In the genomic region with DNA sequence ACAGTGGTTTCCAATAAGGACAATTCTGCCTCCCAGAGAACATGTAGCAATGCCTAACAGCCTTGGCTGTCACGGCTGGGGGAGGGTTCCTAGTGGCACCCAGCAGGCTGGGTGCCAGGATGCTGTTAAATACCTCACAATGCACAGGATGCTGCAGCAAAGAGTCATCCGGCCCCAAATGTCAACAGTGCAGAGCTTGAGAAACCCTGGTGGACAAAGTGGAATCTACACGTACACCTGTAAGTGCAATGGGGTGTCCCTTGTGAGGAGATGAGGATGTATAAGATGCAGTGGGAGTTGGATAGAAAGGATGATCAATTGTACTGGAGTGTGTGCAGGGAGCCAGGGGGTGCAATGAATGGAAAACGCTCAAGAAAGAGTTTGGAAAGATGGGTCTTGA, we compare ENCODE assay signal across 16 cellular contexts.
DNase-seq lines count a peak whose midpoint lies in the region; ATAC-seq and TF ChIP-seq lines count a peak whose summit lies in the region.
"Had no signal": no experiment of that assay in that cellular context is flagged by ENCODE, and none has a peak within 500 bp of the region (broad histone marks: within the 10 kb centered on the region; RNA-seq: fewer than 3 reads in every experiment).

No MANE protein-coding gene starts in this region.

- H3K9me3 ChIP-seq in BE2C, result no peaks in the 10 kb centered on the region
- no peaks in the 10 kb centered on the region for H3K9me3 ChIP-seq in RWPE2 (ENCODE audit: severe bottlenecking)
- H3K9me3 ChIP-seq in smooth muscle cell (replicated peaks; ENCODE audit: low read depth), result no peaks in the 10 kb centered on the region
- H3K9me3 ChIP-seq: SJSA1 had no signal

- H3K4me1 ChIP-seq in BE2C (no peaks in the 10 kb centered on the region), GM23338 (ENCODE audit: insufficient read depth) (no peaks in the 10 kb centered on the region), RWPE2 (ENCODE audit: insufficient read depth, poor library complexity, severe bottlenecking) (no peaks in the 10 kb centered on the region), smooth muscle cell (ENCODE audit: low read depth) (no peaks in the 10 kb centered on the region)

- H3K79me2 ChIP-seq in GM23338 (replicated peaks; ENCODE audit: insufficient read depth) (no peaks in the 10 kb centered on the region), smooth muscle cell (ENCODE audit: low read depth) (no peaks in the 10 kb centered on the region)

- H3K4me2 ChIP-seq in GM23338 (no peak overlapping the region), smooth muscle cell (no peak overlapping the region)
- H3K4me2 ChIP-seq: KMS-11 had no signal

- H2AFZ ChIP-seq in GM23338 (no peak overlapping the region), smooth muscle cell (ENCODE audit: low read depth) (no peak overlapping the region)

- 0 out of 2 replicates have a peak, but pooled peaks have one; percentile 15 for TF ChIP-seq CTCF in BE2C (IDR thresholded peaks at IDR 0.05; ENCODE audit: low read depth, low read length)
- peak in 1 of 2 experiments; percentile 43; a peak in 3 of 4 replicates for TF ChIP-seq CTCF in GM23338 (conservative IDR thresholded peaks at IDR 0.05; ENCODE audit: low read depth in 2 of 2)
- TF ChIP-seq CTCF in RWPE2 (IDR thresholded peaks at IDR 0.05; ENCODE audit: poor library complexity, severe bottlenecking), result no peak
- TF ChIP-seq CTCF in smooth muscle cell (IDR thresholded peaks at IDR 0.05; ENCODE audit: borderline replicate concordance, insufficient read depth, poor library complexity, severe bottlenecking), result no peak

- H3K36me3 ChIP-seq in BE2C (no peaks in the 10 kb centered on the region), GM23338 (ENCODE audit: insufficient read depth) (no peaks in the 10 kb centered on the region), RWPE2 (ENCODE audit: low read depth) (no peaks in the 10 kb centered on the region), smooth muscle cell (ENCODE audit: low read depth) (no peaks in the 10 kb centered on the region)
- H3K36me3 ChIP-seq: SJSA1 had no signal

- no peaks in the 10 kb centered on the region for H3K9me3 Mint-ChIP-seq in GM23338
- H3K9me3 Mint-ChIP-seq: activated naive CD8-positive, alpha-beta T cell treated with anti-CD3 and anti-CD28 coated beads, Interleukin-2, amount 10 ng/mL, durations not matched to agents 7 days and 5 days had no signal

- H3K27ac Mint-ChIP-seq in GM23338, result no peak overlapping the region
- H3K27ac Mint-ChIP-seq: activated naive CD8-positive, alpha-beta T cell treated with anti-CD3 and anti-CD28 coated beads, Interleukin-2, amount 10 ng/mL, durations not matched to agents 7 days and 5 days had no signal

- H3K27ac ChIP-seq in GM23338 (ENCODE audit: low read depth) (no peak overlapping the region), RWPE2 (ENCODE audit: poor library complexity, severe bottlenecking) (no peak overlapping the region), smooth muscle cell (ENCODE audit: low read depth) (no peak overlapping the region)
- H3K27ac ChIP-seq: KMS-11, SJSA1, VCaP had no signal

- DNase-seq in BE2C (no peak), GM23338 (ENCODE audit: low spot score) (peak; percentile 53), RWPE2 (ENCODE audit: low spot score) (no peak), left lobe of liver (ENCODE audit: low spot score) (no peak), smooth muscle cell (lab: John Stamatoyannopoulos, UW; ENCODE audit: unreplicated experiment) (no peak)
- DNase-seq in effector CD8-positive, alpha-beta T cell (lab: John Stamatoyannopoulos, UW), result no peak
- DNase-seq: activated naive CD8-positive, alpha-beta T cell treated with anti-CD3 and anti-CD28 coated beads, Interleukin-2, amount 10 ng/mL, durations not matched to agents 7 days and 5 days; DMS153; midbrain; NCI-H1694 treated with DMSO at 0.1 percent for 48 hours; NCI-H748 treated with DMSO at 0.1 percent for 48 hours had no signal

- 69% methylated on average over 4 of the region's 4 CpGs for WGBS in smooth muscle cell (ENCODE audit: low lambda C conversion rate)

- H3K27me3 Mint-ChIP-seq in GM23338 (ENCODE audit: insufficient read depth, low read depth, poor library complexity), result no peaks in the 10 kb centered on the region
- H3K27me3 Mint-ChIP-seq: activated naive CD8-positive, alpha-beta T cell treated with anti-CD3 and anti-CD28 coated beads, Interleukin-2, amount 10 ng/mL, durations not matched to agents 7 days and 5 days had no signal

- H3K4me3 Mint-ChIP-seq in GM23338, result no peak overlapping the region
- H3K4me3 Mint-ChIP-seq: activated naive CD8-positive, alpha-beta T cell treated with anti-CD3 and anti-CD28 coated beads, Interleukin-2, amount 10 ng/mL, durations not matched to agents 7 days and 5 days had no signal

- H3K4me3 ChIP-seq in BE2C (ENCODE audit: low read depth, low read length) (no peak overlapping the region), GM23338 (no peak overlapping the region), RWPE2 (ENCODE audit: severe bottlenecking) (no peak overlapping the region), smooth muscle cell (no peak overlapping the region)
- H3K4me3 ChIP-seq: SJSA1 had no signal

- H3K27me3 ChIP-seq in BE2C (no peaks in the 10 kb centered on the region), GM23338 (ENCODE audit: insufficient read depth) (no peaks in the 10 kb centered on the region), RWPE2 (ENCODE audit: insufficient read depth, poor library complexity, severe bottlenecking) (peaks cover 2% of the 10 kb centered on the region), smooth muscle cell (ENCODE audit: low read depth) (no peaks in the 10 kb centered on the region)
- H3K27me3 ChIP-seq: SJSA1 had no signal

- no peak overlapping the region for H3K9ac ChIP-seq in smooth muscle cell (ENCODE audit: low read depth)
- H3K9ac ChIP-seq: KMS-11 had no signal

- no peaks in the 10 kb centered on the region for H3K36me3 Mint-ChIP-seq in GM23338 (ENCODE audit: low read depth)
- H3K36me3 Mint-ChIP-seq: activated naive CD8-positive, alpha-beta T cell treated with anti-CD3 and anti-CD28 coated beads, Interleukin-2, amount 10 ng/mL, durations not matched to agents 7 days and 5 days had no signal

- no peaks in the 10 kb centered on the region for H3K9me2 ChIP-seq in GM23338 (ENCODE audit: insufficient read depth)

- H3F3A ChIP-seq in GM23338 (replicated peaks; ENCODE audit: low read depth) (no peaks in the 10 kb centered on the region), smooth muscle cell (ENCODE audit: low read depth) (no peaks in the 10 kb centered on the region)

- no peaks in the 10 kb centered on the region for H3K4me1 Mint-ChIP-seq in GM23338
- H3K4me1 Mint-ChIP-seq: activated naive CD8-positive, alpha-beta T cell treated with anti-CD3 and anti-CD28 coated beads, Interleukin-2, amount 10 ng/mL, durations not matched to agents 7 days and 5 days had no signal

- H4K20me1 ChIP-seq in GM23338 (replicated peaks; ENCODE audit: insufficient read depth), result no peaks in the 10 kb centered on the region
- H4K20me1 ChIP-seq in smooth muscle cell (ENCODE audit: low read depth), result no peaks in the 10 kb centered on the region

- peak; percentile 69 for ATAC-seq in GM23338
- ATAC-seq in RWPE2 (ENCODE audit: low read depth), result peak; percentile 52; the same call in 2 of the 3 replicates
- ATAC-seq in left lobe of liver, result peak; percentile 55
- no peak for ATAC-seq in HG02798 (IDR thresholded peaks at IDR 0.05; ENCODE audit: poor library complexity, unreplicated experiment)
- no peak for ATAC-seq in GM21737 (IDR thresholded peaks at IDR 0.05; ENCODE audit: unreplicated experiment)

TF ChIP-seq in GM23338, 12 proteins besides CTCF, POLR2A, EP300 and RAD21 (continues in another document):
- TF ChIP-seq EZH2 (IDR thresholded peaks at IDR 0.05; ENCODE audit: low read depth, unreplicated experiment), result no peak

Comparison
In these comparisons a context has a peak if more than half of its experiments do, and no peak if none do; other contexts are left out.
1. ATAC-seq: peak in GM23338 (single experiment), RWPE2 (single experiment) and left lobe of liver (single experiment); none in HG02798 (single experiment) and GM21737 (single experiment).